ENCODE assay signal across 8 cellular contexts in genomic region chr13:44577236-44578063, GRCh38. TPM values are rescaled to one million over a fixed set of nuclear protein-coding genes. Genes with fewer than 3 reads are reported as not detected.
DNase-seq lines count a peak whose midpoint lies in the region; ATAC-seq and TF ChIP-seq lines count a peak whose summit lies in the region.

No MANE protein-coding gene starts in this region.

- H3K27ac Mint-ChIP-seq in activated naive CD8-positive, alpha-beta T cell treated with anti-CD3 and anti-CD28 coated beads for 36 hours: peak overlapping the region; percentile 86
- H3K27ac Mint-ChIP-seq in osteocyte (ENCODE audit: unreplicated experiment): peak overlapping the region; percentile 85

- H3K27me3 Mint-ChIP-seq in activated naive CD8-positive, alpha-beta T cell treated with anti-CD3 and anti-CD28 coated beads for 36 hours: peaks cover 4% of the 10 kb centered on the region
- H3K27me3 Mint-ChIP-seq in osteocyte (ENCODE audit: unreplicated experiment): no peaks in the 10 kb centered on the region

- H3K9me3 Mint-ChIP-seq in activated naive CD8-positive, alpha-beta T cell treated with anti-CD3 and anti-CD28 coated beads for 36 hours: no peaks in the 10 kb centered on the region
- H3K9me3 Mint-ChIP-seq in osteocyte (ENCODE audit: unreplicated experiment): no peaks in the 10 kb centered on the region

- no peaks in the 10 kb centered on the region for H3K27me3 ChIP-seq in thymus (ENCODE audit: control insufficient read depth, insufficient read depth)

- H3K36me3 Mint-ChIP-seq in activated naive CD8-positive, alpha-beta T cell treated with anti-CD3 and anti-CD28 coated beads for 36 hours: peaks cover 11% of the 10 kb centered on the region
- peaks cover 16% of the 10 kb centered on the region for H3K36me3 Mint-ChIP-seq in osteocyte (ENCODE audit: unreplicated experiment)

- under 1% methylated on average over 94 of the region's 94 CpGs for WGBS in thymus

- peak overlapping the region; percentile 88 for H3K4me3 Mint-ChIP-seq in activated naive CD8-positive, alpha-beta T cell treated with anti-CD3 and anti-CD28 coated beads for 36 hours
- peak overlapping the region; percentile 86 for H3K4me3 Mint-ChIP-seq in osteocyte (ENCODE audit: unreplicated experiment)

- H3K9me3 ChIP-seq in thymus (ENCODE audit: control insufficient read depth): no peaks in the 10 kb centered on the region

- H3K4me3 ChIP-seq in GM08714 (ENCODE audit: low read length): peak overlapping the region; percentile 73
- peak overlapping the region; percentile 97 for H3K4me3 ChIP-seq in thymus (ENCODE audit: low read length)

- intact Hi-C loops in head of caudate nucleus (cut with DNase I): loop anchor here (2.0 to 10.0 kb wide), 3 partner anchors 341 to 767 kb away; partner anchors contain the start of gene TPT1

- peaks cover 21% of the 10 kb centered on the region for H3K4me1 ChIP-seq in thymus (ENCODE audit: control insufficient read depth, insufficient read depth, low read length)

- H3K27ac ChIP-seq in thymus (ENCODE audit: low read depth): peak overlapping the region; percentile 97

- ATAC-seq in HG02610 (IDR thresholded peaks at IDR 0.05; ENCODE audit: unreplicated experiment) (peak; percentile 72), SK-N-SH treated with all-trans-retinoic acid at 6 μM for 48 hours (peak; percentile 75)

- TF ChIP-seq CTCF in osteocyte (IDR thresholded peaks at IDR 0.05): no peak

- peaks cover 7% of the 10 kb centered on the region for H3K36me3 ChIP-seq in thymus (ENCODE audit: control insufficient read depth, insufficient read depth)

- DNase-seq in NCI-H1092 treated with DMSO at 0.1 percent for 48 hours (lab: John Stamatoyannopoulos, UW): peak; percentile 94
- DNase-seq in activated naive CD8-positive, alpha-beta T cell treated with anti-CD3 and anti-CD28 coated beads for 36 hours: peak; percentile 94
- DNase-seq in head of caudate nucleus: peak; percentile 80 to 98 (median 95)
- peak; percentile 100 for DNase-seq in osteocyte (ENCODE audit: extremely low spot score, unreplicated experiment)

- H3K4me1 Mint-ChIP-seq in activated naive CD8-positive, alpha-beta T cell treated with anti-CD3 and anti-CD28 coated beads for 36 hours: peaks cover 33% of the 10 kb centered on the region
- H3K4me1 Mint-ChIP-seq in osteocyte (ENCODE audit: unreplicated experiment): peaks cover 46% of the 10 kb centered on the region

TF ChIP-seq in SK-N-SH treated with all-trans-retinoic acid at 6 μM for 48 hours, 23 proteins besides CTCF, POLR2A, EP300 and RAD21:
- peak; percentile 58; the same call in 1 of the 2 replicates for TF ChIP-seq TSHZ2 (CRISPR knock-in tag; IDR thresholded peaks at IDR 0.05)
- 0 out of 2 replicates have a peak, but pooled peaks have one; percentile 80 for TF ChIP-seq CSDC2 (CRISPR knock-in tag; IDR thresholded peaks at IDR 0.05)
- no peak for TF ChIP-seq ISL1 (CRISPR knock-in tag; IDR thresholded peaks at IDR 0.05)
- 0 out of 2 replicates have a peak, but pooled peaks have one; percentile 21 for TF ChIP-seq ZC3H10 (CRISPR knock-in tag; IDR thresholded peaks at IDR 0.05)
- TF ChIP-seq GLIS3 (CRISPR knock-in tag; IDR thresholded peaks at IDR 0.05): 0 out of 2 replicates have a peak, but pooled peaks have one; percentile 66
TF ChIP-seq in SK-N-SH treated with all-trans-retinoic acid at 6 μM for 48 hours: peak in this region for 4.

RNA-seq across cellular contexts. Expression of gene TSC22D1, which starts 1.3 kb away (rescaled TPM):
- total RNA-seq in activated naive CD8-positive, alpha-beta T cell treated with anti-CD3 and anti-CD28 coated beads for 36 hours: 1 to 10 TPM; 6.0 to 6.7 TPM
- total RNA-seq in osteocyte: 118 and 122 TPM in 2 replicates
- polyA plus RNA-seq in thymus: 263 TPM

Comparison
In these comparisons a context has a peak if more than half of its experiments do, and no peak if none do; other contexts are left out.
1. Peak in every context shown above with its lines: DNase-seq, ATAC-seq, H3K4me3 ChIP-seq and H3K27ac ChIP-seq.
2. RNA of gene TSC22D1, which starts 1.3 kb away (total RNA-seq): 118 to 122 TPM in osteocyte; 6.0 to 6.7 TPM in activated naive CD8-positive, alpha-beta T cell treated with anti-CD3 and anti-CD28 coated beads for 36 hours; every median in the first group is over 10 times any median in the second.